Comparison of ENCODE assay signal across 21 cellular contexts in genomic region chr15:31136016-31136415, GRCh38. TPM values are rescaled to one million over a fixed set of nuclear protein-coding genes. Genes with fewer than 3 reads are reported as not detected.
A peak's percentile ranks its signal among the peaks of the same experiment; 100 is the strongest.
DNase-seq lines count a peak whose midpoint lies in the region; ATAC-seq and TF ChIP-seq lines count a peak whose summit lies in the region.
"Had no signal": no experiment of that assay in that cellular context is flagged by ENCODE, and none has a peak within 500 bp of the region (broad histone marks: within the 10 kb centered on the region; RNA-seq: fewer than 3 reads in every experiment).

No MANE protein-coding gene starts in this region.

- ATAC-seq in heart left ventricle, result no peak
- ATAC-seq: GM12878; naive thymus-derived CD4-positive, alpha-beta T cell; pancreas had no signal

- H3K36me3 ChIP-seq in esophagus muscularis mucosa (no peaks in the 10 kb centered on the region), heart left ventricle (no peaks in the 10 kb centered on the region)
- H3K36me3 ChIP-seq: pancreas, sigmoid colon, upper lobe of left lung had no signal

- no peak overlapping the region for H3K27ac ChIP-seq in 22Rv1
- no peak overlapping the region for H3K27ac ChIP-seq in esophagus muscularis mucosa (replicated peaks in 1 of 4)
- no peak overlapping the region for H3K27ac ChIP-seq in heart left ventricle
- H3K27ac ChIP-seq: pancreas, sigmoid colon, upper lobe of left lung had no signal

- H3K27ac Mint-ChIP-seq in endothelial cell (ENCODE audit: unreplicated experiment), result no peak overlapping the region
- H3K27ac Mint-ChIP-seq: naive thymus-derived CD4-positive, alpha-beta T cell had no signal

- 77% methylated on average over 6 of the region's 9 CpGs for WGBS in esophagus muscularis mucosa
- 70 to 75% (median 74%) methylated on average over 8 to 9 of the region's 9 CpGs for WGBS in heart left ventricle, 4 donors

- no peak overlapping the region for H3K4me3 Mint-ChIP-seq in endothelial cell (ENCODE audit: unreplicated experiment)
- H3K4me3 Mint-ChIP-seq: naive thymus-derived CD4-positive, alpha-beta T cell had no signal

- H3K36me3 Mint-ChIP-seq in endothelial cell (ENCODE audit: low read depth, unreplicated experiment), result peaks cover 3% of the 10 kb centered on the region

- intact Hi-C loops in esophagus muscularis mucosa (cut with DNase I) (no loop called here), heart left ventricle (cut with DNase I) (loop anchor here in 3 of 10 donors (10.0 kb wide), 3 partner anchors 151 to 471 kb away; no protein-coding TSS in a partner anchor)

- TF ChIP-seq CTCF in 22Rv1 (IDR thresholded peaks at IDR 0.05), result peak; percentile 25; the same call in 1 of the 2 replicates
- no peak for TF ChIP-seq CTCF in esophagus muscularis mucosa (IDR thresholded peaks at IDR 0.05)
- no peak for TF ChIP-seq CTCF in endothelial cell (IDR thresholded peaks at IDR 0.05; ENCODE audit: unreplicated experiment)
- no peak for TF ChIP-seq CTCF in heart left ventricle (IDR thresholded peaks at IDR 0.05)

- peaks cover 4% of the 10 kb centered on the region for H3K27me3 Mint-ChIP-seq in endothelial cell (ENCODE audit: unreplicated experiment)

- peak; percentile 33 for DNase-seq in Daoy (ENCODE audit: low read depth)
- DNase-seq in NCI-H1930 (lab: John Stamatoyannopoulos, UW), result peak; percentile 33 to 40
- DNase-seq in esophagus muscularis mucosa (ENCODE audit: extremely low spot score), result peak; percentile 53
- no peak for DNase-seq in endothelial cell (ENCODE audit: low spot score)
- DNase-seq in globus pallidus (ENCODE audit: low spot score), result no peak
- no peak for DNase-seq in heart left ventricle
- DNase-seq in kidney tubule cell (ENCODE audit: low spot score), result no peak
- DNase-seq: activated CD4-positive, alpha-beta T cell treated with anti-CD3 and anti-CD28 coated beads for 1 hour; GDM1; naive thymus-derived CD4-positive, alpha-beta T cell; NCI-H345; pancreas; SIG-M5; sigmoid colon; stimulated activated naive CD4-positive, alpha-beta T cell treated with Interleukin-2 at 50 U/mL for 16 hours; T-helper 9 cell; upper lobe of left lung had no signal

- TF ChIP-seq POLR2A in esophagus muscularis mucosa (IDR thresholded peaks at IDR 0.05; ENCODE audit: low read depth), result no peak
- TF ChIP-seq POLR2A in heart left ventricle (IDR thresholded peaks at IDR 0.05), result no peak

- peaks cover 4% of the 10 kb centered on the region for H3K4me1 Mint-ChIP-seq in endothelial cell (ENCODE audit: unreplicated experiment)

- H3K9me3 ChIP-seq in esophagus muscularis mucosa (no peaks in the 10 kb centered on the region), heart left ventricle (peaks cover 0 to 6% (median 0%) of the 10 kb centered on the region in 12 donors)
- H3K9me3 ChIP-seq: pancreas, sigmoid colon, upper lobe of left lung had no signal

- H3K4me3 ChIP-seq in esophagus muscularis mucosa (no peak overlapping the region), heart left ventricle (no peak overlapping the region)
- H3K4me3 ChIP-seq: GM12878, pancreas, sigmoid colon, upper lobe of left lung had no signal

- H3K27me3 ChIP-seq in esophagus muscularis mucosa (peaks cover 0 to 5% (median 0%) of the 10 kb centered on the region in 4 donors), heart left ventricle (no peaks in the 10 kb centered on the region)
- H3K27me3 ChIP-seq: pancreas, sigmoid colon had no signal

- no peak for TF ChIP-seq EP300 in esophagus muscularis mucosa (IDR thresholded peaks at IDR 0.05)

- H3K9me3 Mint-ChIP-seq in endothelial cell (ENCODE audit: unreplicated experiment), result no peaks in the 10 kb centered on the region
- H3K9me3 Mint-ChIP-seq: naive thymus-derived CD4-positive, alpha-beta T cell had no signal

- no peaks in the 10 kb centered on the region for H3K4me1 ChIP-seq in esophagus muscularis mucosa
- H3K4me1 ChIP-seq in heart left ventricle, result no peaks in the 10 kb centered on the region
- H3K4me1 ChIP-seq: pancreas, sigmoid colon, upper lobe of left lung had no signal

RNA-seq across cellular contexts. Expression of gene TRPM1, which starts 34.5 kb away (rescaled TPM):
- total RNA-seq in Daoy (2014; rRNA removed; shearing (Covaris generic)), result not detected in 2 replicates
- total RNA-seq in esophagus muscularis mucosa (not detected), endothelial cell (ENCODE audit: unreplicated experiment) (not detected), heart left ventricle (not detected)
- under 1 TPM in 1 of 2 donors, not detected in 1; 0.25 TPM for polyA plus RNA-seq in heart left ventricle
- total RNA-seq: epithelial cell of proximal tubule; glomerular endothelial cell; naive thymus-derived CD4-positive, alpha-beta T cell; sigmoid colon; upper lobe of left lung had no signal
- polyA plus RNA-seq: naive thymus-derived CD4-positive, alpha-beta T cell; pancreas had no signal

Comparison
In these comparisons a context has a peak if more than half of its experiments do, and no peak if none do; other contexts are left out.
1. DNase-seq: peak in Daoy (single experiment), NCI-H1930 (2 of 2) and esophagus muscularis mucosa (single experiment); none in endothelial cell (single experiment), globus pallidus (single experiment), heart left ventricle (0 of 5) and kidney tubule cell (single experiment).